Comparison of ENCODE assay signal across 16 cellular contexts in genomic region chr14:19487690-19488089, GRCh38. TPM values are rescaled to one million over a fixed set of nuclear protein-coding genes. Genes with fewer than 3 reads are reported as not detected.
"Had no signal": no experiment of that assay in that cellular context is flagged by ENCODE, and none has a peak within 500 bp of the region (broad histone marks: within the 10 kb centered on the region; RNA-seq: fewer than 3 reads in every experiment).

No MANE protein-coding gene starts in this region.

RNA-seq across cellular contexts. Expression of gene POTEG, which starts 53.5 kb away (rescaled TPM):
- total RNA-seq: hepatocyte; kidney epithelial cell; liver; lung; mesothelial cell of epicardium; mononuclear cell; myocyte; naive thymus-derived CD8-positive, alpha-beta T cell; neural crest cell; pancreas; skeletal muscle tissue; smooth muscle cell; stomach; transverse colon; ureter; uterus had no signal
- polyA plus RNA-seq: hepatocyte; liver; lung; naive thymus-derived CD8-positive, alpha-beta T cell; pancreas; smooth muscle cell; stomach had no signal
